ENCODE assay signal across 8 cellular contexts in genomic region chr16:12539185-12539929, GRCh38.
DNase-seq lines count a peak whose midpoint lies in the region; ATAC-seq and TF ChIP-seq lines count a peak whose summit lies in the region.

No MANE protein-coding gene starts in this region.

- no TSS peak for BruUV-seq in Caco-2 (replicated peaks; lab: Mats Ljungman, UMichigan)

- no peaks in the 10 kb centered on the region for H3K36me3 ChIP-seq in fibroblast of lung (ENCODE audit: control insufficient read depth, insufficient read depth, low read length)
- no peaks in the 10 kb centered on the region for H3K36me3 ChIP-seq in Caco-2 (ENCODE audit: control insufficient read depth, insufficient read depth, low read length)
- no peaks in the 10 kb centered on the region for H3K36me3 ChIP-seq in CD8-positive, alpha-beta T cell (ENCODE audit: insufficient read depth, low read length)

- DNase-seq in DMS79 (lab: John Stamatoyannopoulos, UW): peak; percentile 17
- peak; percentile 69 for DNase-seq in NCI-H345 (lab: John Stamatoyannopoulos, UW)
- peak; percentile 18 to 77 for DNase-seq in fibroblast of lung (ENCODE audit: low read depth in 2 of 2)
- DNase-seq in GOT3 (lab: John Stamatoyannopoulos, UW): no peak
- DNase-seq in NCI-H146 (lab: John Stamatoyannopoulos, UW): no peak
- no peak for DNase-seq in Caco-2
- no peak for DNase-seq in CD8-positive, alpha-beta T cell

- H3K9me3 ChIP-seq in fibroblast of lung (ENCODE audit: control insufficient read depth, insufficient read depth, low read depth, low read length) (no peaks in the 10 kb centered on the region), Caco-2 (no peaks in the 10 kb centered on the region)
- H3K9me3 ChIP-seq in CD8-positive, alpha-beta T cell (ENCODE audit: low read length): no peaks in the 10 kb centered on the region

- no peak overlapping the region for H3K9ac ChIP-seq in fibroblast of lung (ENCODE audit: insufficient read depth, low read length)

- H3K27me3 Mint-ChIP-seq in Caco-2 (ENCODE audit: insufficient read depth, unreplicated experiment): no peaks in the 10 kb centered on the region
- H3K27me3 Mint-ChIP-seq in CD8-positive, alpha-beta T cell (ENCODE audit: low read depth): no peaks in the 10 kb centered on the region

- no peak overlapping the region for H3K27ac Mint-ChIP-seq in Caco-2 (ENCODE audit: unreplicated experiment)
- no peak overlapping the region for H3K27ac Mint-ChIP-seq in CD8-positive, alpha-beta T cell

- POLR2A ChIA-PET in Caco-2 (lab: Charles Lee): no interaction called here
- POLR2A ChIA-PET in CD8-positive, alpha-beta T cell (lab: Charles Lee): no interaction called here

- H3K27ac ChIP-seq in fibroblast of lung (ENCODE audit: insufficient read depth, low read length): no peak overlapping the region
- no peak overlapping the region for H3K27ac ChIP-seq in CD8-positive, alpha-beta T cell (ENCODE audit: low read depth, low read length)

- no peak overlapping the region for H2AFZ ChIP-seq in fibroblast of lung (ENCODE audit: low read length)

- CTCF ChIA-PET in Caco-2 (lab: Charles Lee): no interaction called here
- CTCF ChIA-PET in CD8-positive, alpha-beta T cell (lab: Charles Lee): no interaction called here

- H3K4me2 ChIP-seq in fibroblast of lung (ENCODE audit: extremely low read depth, insufficient read depth, low read length): no peak overlapping the region

- H3K79me2 ChIP-seq in fibroblast of lung (ENCODE audit: control insufficient read depth, insufficient read depth, low read length): no peaks in the 10 kb centered on the region

- intact Hi-C loops in Caco-2 (cut with micrococcal nuclease; ENCODE audit: unreplicated experiment): no loop called here
- intact Hi-C loops in CD8-positive, alpha-beta T cell (cut with DNase I, micrococcal nuclease): no loop called here

- H3K4me1 Mint-ChIP-seq in Caco-2 (ENCODE audit: low read depth, unreplicated experiment): no peaks in the 10 kb centered on the region
- peaks cover 30% of the 10 kb centered on the region for H3K4me1 Mint-ChIP-seq in CD8-positive, alpha-beta T cell (ENCODE audit: low read depth)

- H3K27me3 ChIP-seq in fibroblast of lung (ENCODE audit: control insufficient read depth, insufficient read depth, low read length) (no peaks in the 10 kb centered on the region), Caco-2 (replicated peaks; ENCODE audit: control insufficient read depth, insufficient read depth, low read length) (no peaks in the 10 kb centered on the region)
- H3K27me3 ChIP-seq in CD8-positive, alpha-beta T cell (ENCODE audit: insufficient read depth, low read length): no peaks in the 10 kb centered on the region

- TF ChIP-seq CTCF in fibroblast of lung (conservative IDR thresholded peaks at IDR 0.05 in 1 of 2, IDR thresholded peaks at IDR 0.05 in 1 of 2; ENCODE audit: low read depth in 1 of 2, low read length in 2 of 2) (no peak), Caco-2 (IDR thresholded peaks at IDR 0.05; ENCODE audit: insufficient read depth in 1 of 2, low read depth in 1 of 2, low read length in 1 of 2, severe bottlenecking in 1 of 2, unreplicated experiment in 1 of 2) (no peak)
- no peak for TF ChIP-seq CTCF in CD8-positive, alpha-beta T cell (IDR thresholded peaks at IDR 0.05)

- no peaks in the 10 kb centered on the region for H3K9me3 Mint-ChIP-seq in Caco-2 (ENCODE audit: unreplicated experiment)
- H3K9me3 Mint-ChIP-seq in CD8-positive, alpha-beta T cell: no peaks in the 10 kb centered on the region

- ATAC-seq in GM21717 (IDR thresholded peaks at IDR 0.05; ENCODE audit: unreplicated experiment): peak; percentile 42
- no peak for ATAC-seq in CD8-positive, alpha-beta T cell

- H3K4me1 ChIP-seq in fibroblast of lung (ENCODE audit: control insufficient read depth, extremely low read depth, insufficient read depth, low read length) (no peaks in the 10 kb centered on the region), Caco-2 (no peaks in the 10 kb centered on the region)
- H3K4me1 ChIP-seq in CD8-positive, alpha-beta T cell (ENCODE audit: insufficient read depth, low read length): no peaks in the 10 kb centered on the region

- no peaks in the 10 kb centered on the region for H4K20me1 ChIP-seq in fibroblast of lung (ENCODE audit: control insufficient read depth, extremely low read depth, insufficient read depth, low read length)

- no peaks in the 10 kb centered on the region for H3K36me3 Mint-ChIP-seq in Caco-2 (ENCODE audit: insufficient read depth, unreplicated experiment)
- peaks cover 7% of the 10 kb centered on the region for H3K36me3 Mint-ChIP-seq in CD8-positive, alpha-beta T cell

- no peak overlapping the region for H3K4me3 Mint-ChIP-seq in Caco-2 (ENCODE audit: unreplicated experiment)
- H3K4me3 Mint-ChIP-seq in CD8-positive, alpha-beta T cell: no peak overlapping the region

- H3K4me3 ChIP-seq in fibroblast of lung (replicated peaks in 1 of 4; ENCODE audit: control extremely low read depth in 1 of 4, insufficient read depth in 1 of 4, low read depth in 3 of 4, low read length in 4 of 4): no peak overlapping the region
- H3K4me3 ChIP-seq in Caco-2 (ENCODE audit: low read depth, low read length): no peak overlapping the region
- no peak overlapping the region for H3K4me3 ChIP-seq in CD8-positive, alpha-beta T cell (ENCODE audit: low read depth, low read length)

Comparison
In these comparisons a context has a peak if more than half of its experiments do, and no peak if none do; other contexts are left out.
1. DNase-seq: peak in DMS79 (single experiment), NCI-H345 (single experiment) and fibroblast of lung (2 of 2); none in GOT3 (single experiment), NCI-H146 (single experiment), Caco-2 (0 of 2) and CD8-positive, alpha-beta T cell (0 of 7).